Comparison of ENCODE assay signal across 19 cellular contexts in genomic region chr16:67459858-67460144, GRCh38. TPM values are rescaled to one million over a fixed set of nuclear protein-coding genes. Genes with fewer than 3 reads are reported as not detected.
DNase-seq lines count a peak whose midpoint lies in the region; ATAC-seq and TF ChIP-seq lines count a peak whose summit lies in the region.
"Had no signal": no experiment of that assay in that cellular context is flagged by ENCODE, and none has a peak within 500 bp of the region (broad histone marks: within the 10 kb centered on the region; RNA-seq: fewer than 3 reads in every experiment).

No MANE protein-coding gene starts in this region.

- H3K9me3 ChIP-seq in SK-N-SH (no peaks in the 10 kb centered on the region), aorta (ENCODE audit: control insufficient read depth, low read length) (no peaks in the 10 kb centered on the region)
- no peaks in the 10 kb centered on the region for H3K9me3 ChIP-seq in CD4-positive, alpha-beta memory T cell (ENCODE audit: control insufficient read depth in 1 of 2, low read length in 2 of 2)
- H3K9me3 ChIP-seq: ovary had no signal

- no peak overlapping the region for H3K4me3 ChIP-seq in SK-N-SH (ENCODE audit: low read depth in 2 of 2, low read length in 1 of 2)
- H3K4me3 ChIP-seq in rectal smooth muscle tissue (ENCODE audit: low read length) = peak overlapping the region; percentile 13
- no peak overlapping the region for H3K4me3 ChIP-seq in aorta (ENCODE audit: low read length in 2 of 2)
- no peak overlapping the region for H3K4me3 ChIP-seq in CD4-positive, alpha-beta memory T cell (ENCODE audit: low read length in 2 of 2)
- H3K4me3 ChIP-seq: hepatocyte, ovary had no signal

- no peaks in the 10 kb centered on the region for H3K9me2 ChIP-seq in SK-N-SH

- H3K27me3 ChIP-seq in SK-N-SH (ENCODE audit: insufficient read depth) (no peaks in the 10 kb centered on the region), rectal smooth muscle tissue (ENCODE audit: control insufficient read depth, insufficient read depth, low read length) (no peaks in the 10 kb centered on the region), aorta (ENCODE audit: control insufficient read depth in 1 of 2, insufficient read depth in 2 of 2, low read length in 1 of 2) (no peaks in the 10 kb centered on the region)
- no peaks in the 10 kb centered on the region for H3K27me3 ChIP-seq in CD4-positive, alpha-beta memory T cell (ENCODE audit: insufficient read depth, low read length)
- H3K27me3 ChIP-seq: hepatocyte, ovary had no signal

- no peak overlapping the region for H3K4me3 Mint-ChIP-seq in CD4-positive, alpha-beta memory T cell
- no peak overlapping the region for H3K4me3 Mint-ChIP-seq in naive thymus-derived CD8-positive, alpha-beta T cell
- H3K4me3 Mint-ChIP-seq: activated CD4-positive, alpha-beta T cell treated with anti-CD3 and anti-CD28 coated beads, Interleukin-2, amount 10 ng/mL, durations not matched to agents 7 days and 5 days; stimulated activated memory B cell treated with anti-CD40 and anti-IgM and Interleukin-4, amounts not matched to agents 10 μg/mL and 1 μg/mL and 100 μg/mL, for 72 hours had no signal

- POLR2A ChIA-PET in SK-N-SH (lab: Yijun Ruan, JAX) = no interaction called here
- POLR2A ChIA-PET in CD4-positive, alpha-beta memory T cell (lab: Charles Lee; ENCODE audit: partially characterized antibody) = no interaction called here
- POLR2A ChIA-PET in naive thymus-derived CD8-positive, alpha-beta T cell (lab: Charles Lee) = interaction anchor here (1.7 kb wide), 1 partner anchor 20 kb away, joined by 5 read pairs; the partner anchor contains the start of gene ATP6V0D1

- H3K4me1 ChIP-seq in SK-N-SH (ENCODE audit: control insufficient read depth in 1 of 2, insufficient read depth in 2 of 2, low read depth in 1 of 2, low read length in 1 of 2) = peaks cover 14 to 56% of the 10 kb centered on the region in 2 experiments; a peak in 3 of 4 replicates
- H3K4me1 ChIP-seq in rectal smooth muscle tissue (ENCODE audit: control insufficient read depth, insufficient read depth, low read length) = peaks cover 34% of the 10 kb centered on the region
- H3K4me1 ChIP-seq in aorta (ENCODE audit: control insufficient read depth in 1 of 2, insufficient read depth in 2 of 2, low read length in 2 of 2) = no peaks in the 10 kb centered on the region
- peaks cover 12% of the 10 kb centered on the region for H3K4me1 ChIP-seq in CD4-positive, alpha-beta memory T cell (ENCODE audit: insufficient read depth, low read length)

- no CpG with 5 or more reads among the region's 3 CpGs for WGBS in SK-N-SH (ENCODE audit: low lambda C conversion rate)
- WGBS in aorta, 2 donors = 34 to 41% methylated on average over 3 of the region's 3 CpGs

- H2AFZ ChIP-seq in SK-N-SH (ENCODE audit: low read depth) = no peak overlapping the region
- H2AFZ ChIP-seq: hepatocyte had no signal

- no peak for TF ChIP-seq EP300 in SK-N-SH (IDR thresholded peaks at IDR 0.05; ENCODE audit: borderline replicate concordance in 1 of 2, low read depth in 1 of 2, low read length in 1 of 2)

- ATAC-seq in SK-N-SH treated with all-trans-retinoic acid at 6 μM for 48 hours (no peak; the same call in 1 of the 3 replicates), left lobe of liver (peak; percentile 2), aorta (ENCODE audit: low FRiP score) (peak; percentile 46), HG03354 (IDR thresholded peaks at IDR 0.05; ENCODE audit: poor library complexity, severe bottlenecking, unreplicated experiment) (no peak)
- ATAC-seq in naive thymus-derived CD8-positive, alpha-beta T cell = no peak
- ATAC-seq: stimulated activated memory B cell treated with anti-CD40 and anti-IgM and Interleukin-4, amounts not matched to agents 10 μg/mL and 1 μg/mL and 100 μg/mL, for 72 hours had no signal

- H3K4me2 ChIP-seq in SK-N-SH = peak overlapping the region; percentile 44; the same call in 1 of the 2 replicates
- H3K4me2 ChIP-seq: hepatocyte had no signal

- H3K9ac ChIP-seq in SK-N-SH (no peak overlapping the region), rectal smooth muscle tissue (ENCODE audit: low read length) (peak overlapping the region; percentile 8)

- peaks cover 84% of the 10 kb centered on the region for H4K20me1 ChIP-seq in SK-N-SH (ENCODE audit: insufficient read depth)

- DNase-seq in SK-N-SH (no peak), left lobe of liver (ENCODE audit: low spot score) (no peak), aorta (no peak)
- DNase-seq in CD4-positive, alpha-beta memory T cell = no peak
- DNase-seq in naive thymus-derived CD8-positive, alpha-beta T cell = no peak
- DNase-seq: 8988T; activated CD4-positive, alpha-beta T cell treated with anti-CD3 and anti-CD28 coated beads, Interleukin-2, amount 10 ng/mL, durations not matched to agents 7 days and 5 days; Kasumi-1; NCI-H1694; RPMI8226; stimulated activated CD4-positive, alpha-beta T cell treated with anti-CD3 and anti-CD28 coated beads, Interleukin-2, amount 100 ng/mL, for 48 hours; T-helper 2 cell had no signal

- H3K27ac Mint-ChIP-seq in CD4-positive, alpha-beta memory T cell = no peak overlapping the region
- no peak overlapping the region for H3K27ac Mint-ChIP-seq in naive thymus-derived CD8-positive, alpha-beta T cell
- H3K27ac Mint-ChIP-seq: activated CD4-positive, alpha-beta T cell treated with anti-CD3 and anti-CD28 coated beads, Interleukin-2, amount 10 ng/mL, durations not matched to agents 7 days and 5 days; stimulated activated memory B cell treated with anti-CD40 and anti-IgM and Interleukin-4, amounts not matched to agents 10 μg/mL and 1 μg/mL and 100 μg/mL, for 72 hours had no signal

- TF ChIP-seq CTCF in SK-N-SH (IDR thresholded peaks at IDR 0.05) = no peak

- H3K27ac ChIP-seq in SK-N-SH (ENCODE audit: low read depth in 2 of 2, low read length in 1 of 2) (peak overlapping the region in 1 of 2 experiments; percentile 30; a peak in 1 of 4 replicates), rectal smooth muscle tissue (ENCODE audit: low read depth, low read length) (peak overlapping the region; percentile 53), aorta (ENCODE audit: low read depth in 1 of 2, low read length in 2 of 2) (peak overlapping the region; percentile 2 to 54)
- no peak overlapping the region for H3K27ac ChIP-seq in CD4-positive, alpha-beta memory T cell (ENCODE audit: low read depth, low read length)
- H3K27ac ChIP-seq: hepatocyte had no signal

- no peaks in the 10 kb centered on the region for H3K9me3 Mint-ChIP-seq in CD4-positive, alpha-beta memory T cell
- H3K9me3 Mint-ChIP-seq in naive thymus-derived CD8-positive, alpha-beta T cell = no peaks in the 10 kb centered on the region
- H3K9me3 Mint-ChIP-seq: activated CD4-positive, alpha-beta T cell treated with anti-CD3 and anti-CD28 coated beads, Interleukin-2, amount 10 ng/mL, durations not matched to agents 7 days and 5 days; stimulated activated memory B cell treated with anti-CD40 and anti-IgM and Interleukin-4, amounts not matched to agents 10 μg/mL and 1 μg/mL and 100 μg/mL, for 72 hours had no signal

- peaks cover 0 to 11% of the 10 kb centered on the region in 2 donors for H3K36me3 Mint-ChIP-seq in CD4-positive, alpha-beta memory T cell
- peaks cover 0 to 8% (median 0%) of the 10 kb centered on the region in 3 donors for H3K36me3 Mint-ChIP-seq in naive thymus-derived CD8-positive, alpha-beta T cell

- peaks cover 58% of the 10 kb centered on the region for H3K79me2 ChIP-seq in SK-N-SH (ENCODE audit: insufficient read depth)

- intact Hi-C loops in aorta (cut with DNase I) = no loop called here
- intact Hi-C loops in CD4-positive, alpha-beta memory T cell (cut with micrococcal nuclease) = no loop called here

- CTCF ChIA-PET in SK-N-SH (lab: Yijun Ruan, JAX) = interaction anchor here (0.9 to 8.2 kb wide), 7 partner anchors 9 to 199 kb away, joined by 3 to 76 read pairs (median 3); partner anchors contain the start of gene HSD11B2
- CTCF ChIA-PET in CD4-positive, alpha-beta memory T cell (lab: Charles Lee; ENCODE audit: partially characterized antibody) = no interaction called here

- no peak for TF ChIP-seq RAD21 in SK-N-SH (IDR thresholded peaks at IDR 0.05; ENCODE audit: low read length)

- H3K27me3 Mint-ChIP-seq in CD4-positive, alpha-beta memory T cell = no peaks in the 10 kb centered on the region
- H3K27me3 Mint-ChIP-seq in naive thymus-derived CD8-positive, alpha-beta T cell = no peaks in the 10 kb centered on the region
- H3K27me3 Mint-ChIP-seq: activated CD4-positive, alpha-beta T cell treated with anti-CD3 and anti-CD28 coated beads, Interleukin-2, amount 10 ng/mL, durations not matched to agents 7 days and 5 days; stimulated activated memory B cell treated with anti-CD40 and anti-IgM and Interleukin-4, amounts not matched to agents 10 μg/mL and 1 μg/mL and 100 μg/mL, for 72 hours had no signal

- H3F3A ChIP-seq in SK-N-SH (replicated peaks; ENCODE audit: insufficient read depth) = no peaks in the 10 kb centered on the region

- H3K36me3 ChIP-seq in SK-N-SH (replicated peaks in 1 of 2; ENCODE audit: control insufficient read depth in 1 of 2, insufficient read depth in 2 of 2, low read length in 1 of 2) = peaks cover 0 to 4% of the 10 kb centered on the region in 2 experiments
- no peaks in the 10 kb centered on the region for H3K36me3 ChIP-seq in rectal smooth muscle tissue (ENCODE audit: control insufficient read depth, insufficient read depth, low read length)
- H3K36me3 ChIP-seq in aorta (ENCODE audit: control insufficient read depth in 1 of 2, insufficient read depth in 2 of 2, low read length in 1 of 2) = no peaks in the 10 kb centered on the region
- peaks cover 5% of the 10 kb centered on the region for H3K36me3 ChIP-seq in CD4-positive, alpha-beta memory T cell (ENCODE audit: insufficient read depth, low read length)
- H3K36me3 ChIP-seq: ovary had no signal

- H3K4me1 Mint-ChIP-seq in CD4-positive, alpha-beta memory T cell = peaks cover 13 to 40% (median 24%) of the 10 kb centered on the region in 4 donors
- peaks cover 23 to 58% (median 45%) of the 10 kb centered on the region in 4 donors for H3K4me1 Mint-ChIP-seq in naive thymus-derived CD8-positive, alpha-beta T cell

RNA-seq across cellular contexts. Expression of gene ATP6V0D1, which starts 21.2 kb away (rescaled TPM):
- polyA plus RNA-seq in SK-N-SH (2012; rRNA removed) (111 and 135 TPM in 2 replicates), aorta (10 to 100 TPM; 52.0 to 88.0 TPM)
- 86.6 and 113 TPM in 2 replicates for polyA plus RNA-seq in SK-N-SH (2012; cell fraction: cytosol; rRNA removed)
- polyA plus RNA-seq in SK-N-SH (2012; cell fraction: nucleus; rRNA removed) = 102 and 104 TPM in 2 replicates
- total RNA-seq in left lobe of liver (48.2 TPM), aorta (10 to 100 TPM; 58.7 to 62.0 TPM)
- 10 to 100 TPM; 42.8 to 49.0 TPM for total RNA-seq in CD4-positive, alpha-beta memory T cell
- polyA plus RNA-seq in CD4-positive, alpha-beta memory T cell = 100 to 1,000 TPM in 1 of 2 donors, 10 to 100 TPM in 1; 92.8 to 133 TPM
- 10 to 100 TPM; 33.3 to 35.1 TPM for total RNA-seq in naive thymus-derived CD8-positive, alpha-beta T cell
- polyA plus RNA-seq in naive thymus-derived CD8-positive, alpha-beta T cell = 10 to 100 TPM; 74.7 to 89.6 (median 77.5) TPM

RNA-seq across cellular contexts. Expression of gene AGRP, which starts 23.5 kb away (rescaled TPM):
- polyA plus RNA-seq in SK-N-SH (2012; rRNA removed) (not detected in 2 replicates), aorta (1 to 10 TPM in 1 of 2 donors, not detected in 1; 1.5 TPM)
- not detected in 2 replicates for polyA plus RNA-seq in SK-N-SH (2012; cell fraction: cytosol; rRNA removed)
- polyA plus RNA-seq in SK-N-SH (2012; cell fraction: nucleus; rRNA removed) = not detected in 2 replicates
- total RNA-seq in left lobe of liver (not detected), aorta (not detected)
- total RNA-seq in CD4-positive, alpha-beta memory T cell = not detected
- not detected for polyA plus RNA-seq in CD4-positive, alpha-beta memory T cell
- not detected for total RNA-seq in naive thymus-derived CD8-positive, alpha-beta T cell
- polyA plus RNA-seq in naive thymus-derived CD8-positive, alpha-beta T cell = not detected
- total RNA-seq: activated CD4-positive, alpha-beta T cell treated with anti-CD3 and anti-CD28 coated beads, Interleukin-2, amount 10 ng/mL, durations not matched to agents 7 days and 5 days; lung microvascular endothelial cell had no signal

RNA-seq across cellular contexts. Expression of gene HSD11B2, which starts 28.9 kb away (rescaled TPM):
- 0.19 and 0.23 TPM in 2 replicates for polyA plus RNA-seq in SK-N-SH (2012; rRNA removed)
- polyA plus RNA-seq in SK-N-SH (2012; cell fraction: cytosol; rRNA removed) = 0.08 and 0.10 TPM in 2 replicates
- 0.58 and 0.75 TPM in 2 replicates for polyA plus RNA-seq in SK-N-SH (2012; cell fraction: nucleus; rRNA removed)
- total RNA-seq in left lobe of liver = 3.1 TPM
- 1 to 10 TPM in 1 of 2 donors, not detected in 1; 1.1 TPM for total RNA-seq in aorta
- 10 to 100 TPM in 1 of 2 donors, not detected in 1; 13.3 TPM for polyA plus RNA-seq in aorta
- not detected for total RNA-seq in CD4-positive, alpha-beta memory T cell
- polyA plus RNA-seq in CD4-positive, alpha-beta memory T cell = under 1 TPM in 1 of 2 donors, not detected in 1; 0.29 TPM
- not detected for total RNA-seq in naive thymus-derived CD8-positive, alpha-beta T cell
- not detected for polyA plus RNA-seq in naive thymus-derived CD8-positive, alpha-beta T cell
- total RNA-seq: activated CD4-positive, alpha-beta T cell treated with anti-CD3 and anti-CD28 coated beads, Interleukin-2, amount 10 ng/mL, durations not matched to agents 7 days and 5 days; lung microvascular endothelial cell had no signal

RNA-seq across cellular contexts. Expression of gene ZDHHC1, which starts 43.5 kb away (rescaled TPM):
- 14.2 and 15.8 TPM in 2 replicates for polyA plus RNA-seq in SK-N-SH (2012; rRNA removed)
- 6.2 and 10.5 TPM in 2 replicates for polyA plus RNA-seq in SK-N-SH (2012; cell fraction: cytosol; rRNA removed)
- polyA plus RNA-seq in SK-N-SH (2012; cell fraction: nucleus; rRNA removed) = 39.7 and 44.1 TPM in 2 replicates
- total RNA-seq in left lobe of liver = 1.6 TPM
- total RNA-seq in aorta = 10 to 100 TPM in 1 of 2 donors, 1 to 10 TPM in 1; 8.4 to 14.8 TPM
- 10 to 100 TPM in 1 of 2 donors, 1 to 10 TPM in 1; 5.3 to 11.3 TPM for polyA plus RNA-seq in aorta
- not detected for total RNA-seq in CD4-positive, alpha-beta memory T cell
- polyA plus RNA-seq in CD4-positive, alpha-beta memory T cell = not detected
- total RNA-seq in naive thymus-derived CD8-positive, alpha-beta T cell = under 1 TPM in 1 of 2 experiments, not detected in 1; 0.52 TPM
- under 1 TPM; 0.18 to 0.28 (median 0.27) TPM for polyA plus RNA-seq in naive thymus-derived CD8-positive, alpha-beta T cell

Comparison
In these comparisons a context has a peak if more than half of its experiments do, and no peak if none do; other contexts are left out.
1. ATAC-seq: peak in left lobe of liver (single experiment) and aorta (single experiment); none in SK-N-SH treated with all-trans-retinoic acid at 6 μM for 48 hours (single experiment), HG03354 (single experiment) and naive thymus-derived CD8-positive, alpha-beta T cell (0 of 2).